ENCODE assay signal across 8 cellular contexts in the genomic region with DNA sequence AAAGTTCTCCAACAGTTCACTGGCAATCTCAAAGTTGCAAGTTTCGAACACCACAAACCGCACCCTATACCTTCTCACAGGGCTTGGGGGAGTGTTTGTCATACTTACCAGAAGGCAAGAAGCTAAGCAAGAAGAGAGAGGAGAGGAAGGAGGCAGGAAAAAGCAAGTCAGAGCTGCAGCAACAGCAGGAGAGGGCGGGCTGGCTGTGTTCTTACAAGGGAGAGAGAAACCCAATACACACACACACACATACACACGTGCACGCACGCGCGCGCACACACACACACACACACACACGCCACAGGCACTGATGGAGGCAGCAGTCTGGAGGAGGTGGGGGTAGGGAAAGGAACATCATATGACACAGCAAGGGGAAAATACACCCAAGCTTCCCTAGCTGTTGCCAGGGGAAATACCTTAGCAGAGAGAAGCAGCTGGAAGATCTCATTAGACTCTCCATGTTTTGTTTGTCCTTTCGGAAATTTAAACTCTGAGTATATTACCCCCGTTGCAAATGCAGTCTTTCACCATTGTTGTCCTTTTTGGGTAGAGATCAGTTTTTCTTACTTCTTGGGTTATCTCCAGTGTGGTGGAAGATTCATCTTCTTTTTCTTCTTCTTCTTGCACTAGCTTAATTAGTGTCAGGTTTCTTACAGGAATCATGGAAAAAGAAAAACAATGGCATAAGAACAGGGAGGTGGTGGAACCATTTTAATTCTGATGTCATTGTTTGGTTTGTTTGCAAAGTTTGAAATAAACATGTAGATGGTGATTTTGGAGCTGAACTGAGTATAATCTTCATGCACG. TPM values are rescaled to one million over a fixed set of nuclear protein-coding genes. Genes with fewer than 3 reads are reported as not detected.
A peak's percentile ranks its signal among the peaks of the same experiment; 100 is the strongest.
DNase-seq lines count a peak whose midpoint lies in the region; ATAC-seq and TF ChIP-seq lines count a peak whose summit lies in the region.

A gene (minus strand): TSS at position 186 of the 807 bp plus-strand sequence. CDS start 3,099 bp downstream, outside the sequence.

- H3K9ac ChIP-seq in fibroblast of lung (ENCODE audit: insufficient read depth, low read length): no peak within 1 kb of the TSS
- peak within 1 kb of the TSS in 3 of 5 donors; percentile 4 to 23 (median 15) for H3K9ac ChIP-seq in subcutaneous abdominal adipose tissue (ENCODE audit: low read length in 5 of 5)

- no peaks in the 10 kb centered on the region for H3K79me2 ChIP-seq in fibroblast of lung (ENCODE audit: control insufficient read depth, insufficient read depth, low read length)

- H2AFZ ChIP-seq in fibroblast of lung (ENCODE audit: low read length): peak within 1 kb of the TSS; percentile 43

- DNase-seq in DMS53 (lab: John Stamatoyannopoulos, UW): peak; percentile 74
- DNase-seq in DMS53 treated with DMSO at 0.1 percent for 48 hours (lab: John Stamatoyannopoulos, UW; ENCODE audit: unreplicated experiment): no peak
- DNase-seq in NOMO-1 treated with DMSO at 0.1 percent for 48 hours (lab: John Stamatoyannopoulos, UW; ENCODE audit: unreplicated experiment): peak; percentile 64
- peak; percentile 75 for DNase-seq in activated T-cell treated with anti-CD3 and anti-CD28 coated beads for 24 hours (ENCODE audit: low read depth)
- peak; percentile 88 to 98 for DNase-seq in fibroblast of lung (ENCODE audit: low read depth in 2 of 2)
- DNase-seq in occipital lobe (lab: John Stamatoyannopoulos, UW): peak; percentile 40

- peak within 1 kb of the TSS; percentile 72 for H3K4me2 ChIP-seq in fibroblast of lung (ENCODE audit: extremely low read depth, insufficient read depth, low read length)

- H3K4me3 ChIP-seq in fibroblast of lung (replicated peaks in 1 of 4; ENCODE audit: control extremely low read depth in 1 of 4, insufficient read depth in 1 of 4, low read depth in 3 of 4, low read length in 4 of 4) (peak within 1 kb of the TSS in 3 of 4 experiments; percentile 11 to 44 (median 37)), subcutaneous abdominal adipose tissue (ENCODE audit: low read depth in 1 of 5, low read length in 5 of 5) (peak within 1 kb of the TSS in 4 of 5 donors; percentile 29 to 42 (median 37))

- H4K20me1 ChIP-seq in fibroblast of lung (ENCODE audit: control insufficient read depth, extremely low read depth, insufficient read depth, low read length): no peaks in the 10 kb centered on the region

- H3K27me3 ChIP-seq in fibroblast of lung (ENCODE audit: control insufficient read depth, insufficient read depth, low read length) (no peaks in the 10 kb centered on the region), subcutaneous abdominal adipose tissue (ENCODE audit: control insufficient read depth in 5 of 5, insufficient read depth in 4 of 5, low read length in 5 of 5) (no peaks in the 10 kb centered on the region)

- H3K36me3 ChIP-seq in fibroblast of lung (ENCODE audit: control insufficient read depth, insufficient read depth, low read length) (no peaks in the 10 kb centered on the region), subcutaneous abdominal adipose tissue (ENCODE audit: control insufficient read depth in 5 of 5, insufficient read depth in 5 of 5, low read length in 5 of 5) (no peaks in the 10 kb centered on the region)

- peak in 1 of 2 donors; percentile 2 for TF ChIP-seq CTCF in fibroblast of lung (conservative IDR thresholded peaks at IDR 0.05 in 1 of 2, IDR thresholded peaks at IDR 0.05 in 1 of 2; ENCODE audit: low read depth in 1 of 2, low read length in 2 of 2)

- peak; percentile 55 for ATAC-seq in HG02884 (IDR thresholded peaks at IDR 0.05; ENCODE audit: unreplicated experiment)

- H3K27ac ChIP-seq in fibroblast of lung (ENCODE audit: insufficient read depth, low read length) (peak within 1 kb of the TSS; percentile 48), subcutaneous abdominal adipose tissue (ENCODE audit: low read depth, low read length) (peak within 1 kb of the TSS; percentile 69)

- no peaks in the 10 kb centered on the region for H3K9me3 ChIP-seq in fibroblast of lung (ENCODE audit: control insufficient read depth, insufficient read depth, low read depth, low read length)
- H3K9me3 ChIP-seq in subcutaneous abdominal adipose tissue (ENCODE audit: control insufficient read depth in 5 of 5, low read length in 5 of 5): peaks cover 0 to 2% (median 0%) of the 10 kb centered on the region in 5 donors

- H3K4me1 ChIP-seq in fibroblast of lung (ENCODE audit: control insufficient read depth, extremely low read depth, insufficient read depth, low read length) (peaks cover 4% of the 10 kb centered on the region), subcutaneous abdominal adipose tissue (ENCODE audit: control insufficient read depth in 5 of 5, insufficient read depth in 5 of 5, low read length in 5 of 5) (peaks cover 2 to 30% (median 6%) of the 10 kb centered on the region in 5 donors)

RNA-seq across cellular contexts. Expression of the gene that starts here (rescaled TPM):
- total RNA-seq in fibroblast of lung (1.2 and 1.5 TPM in 2 replicates), occipital lobe (0.62 TPM)
- polyA plus RNA-seq in fibroblast of lung: 0.15 and 0.36 TPM in 2 replicates
- 0.12 and 0.36 TPM in 2 replicates for polyA plus RNA-seq in fibroblast of lung (2012)
- polyA minus RNA-seq in fibroblast of lung (ENCODE audit: low replicate concordance): 0.33 and 0.55 TPM in 2 replicates

Comparison
In these comparisons a context has a peak if more than half of its experiments do, and no peak if none do; other contexts are left out.
1. Peak in DNase-seq in occipital lobe; RNA of the gene not detected or under 1 TPM.